Comparison of ENCODE assay signal across 30 cellular contexts in the genomic region with DNA sequence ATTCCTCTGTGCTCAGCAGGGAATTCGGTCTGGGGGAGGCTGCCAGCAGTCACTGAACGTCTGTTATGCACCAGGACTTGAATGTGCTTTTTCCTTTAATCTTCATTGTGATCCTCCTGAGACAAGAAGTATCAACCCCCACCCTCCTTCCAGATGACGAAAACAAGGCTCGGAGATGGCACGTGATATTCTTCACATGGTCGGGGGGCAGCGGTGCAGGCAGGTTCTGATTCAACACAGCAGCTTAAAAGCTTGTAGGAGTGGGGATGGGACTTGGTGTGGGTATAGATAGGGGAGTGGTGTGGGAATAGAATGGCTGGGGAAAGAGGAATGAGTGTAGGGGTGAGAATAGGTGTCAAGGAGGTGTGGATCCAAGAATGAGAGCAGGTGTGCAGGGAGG. TPM values are rescaled to one million over a fixed set of nuclear protein-coding genes. Genes with fewer than 3 reads are reported as not detected.
"Had no signal": no experiment of that assay in that cellular context is flagged by ENCODE, and none has a peak within 500 bp of the region (broad histone marks: within the 10 kb centered on the region; RNA-seq: fewer than 3 reads in every experiment).

No MANE protein-coding gene starts in this region.

- H3K4me3 ChIP-seq: adrenal gland, body of pancreas, coronary artery, dorsolateral prefrontal cortex, heart right ventricle, lung, mucosa of descending colon, smooth muscle cell, uterus had no signal

- H3K9me3 ChIP-seq: mucosa of descending colon, uterus had no signal

- H3K4me1 ChIP-seq: adrenal gland, body of pancreas, heart right ventricle, uterus had no signal

- DNase-seq: activated CD4-positive, alpha-beta T cell treated with anti-CD3 and anti-CD28 coated beads for 48 hours; activated CD4-positive, alpha-beta T cell treated with anti-CD3 and anti-CD28 coated beads, Interleukin-2, amount 50 U/mL, for 48 hours; activated CD8-positive, alpha-beta memory T cell treated with anti-CD3 and anti-CD28 coated beads for 24 hours; activated effector memory CD4-positive, alpha-beta T cell treated with anti-CD3 and anti-CD28 coated beads, Interleukin-2, amount 50 U/mL, for 16 hours; activated naive CD4-positive, alpha-beta T cell treated with anti-CD3 and anti-CD28 coated beads for 36 hours; activated naive CD8-positive, alpha-beta T cell treated with anti-CD3 and anti-CD28 coated beads for 36 hours; adrenal gland; body of pancreas; dorsolateral prefrontal cortex; effector memory CD8-positive, alpha-beta T cell; heart right ventricle; kidney glomerular epithelial cell; mesendoderm; mucosa of descending colon; stimulated activated CD4-positive, alpha-beta T cell treated with anti-CD3 and anti-CD28 coated beads, Interleukin-1b, Interleukin-23, amount 100 ng/mL, for 48 hours; stimulated activated CD4-positive, alpha-beta T cell treated with anti-CD3 and anti-CD28 coated beads, Interleukin-4, amount 100 ng/mL, for 4 hours; stimulated activated CD8-positive, alpha-beta memory T cell treated with anti-CD3 and anti-CD28 coated beads, Interleukin-4, amount 100 ng/mL, for 48 hours; stimulated activated naive CD8-positive, alpha-beta T cell treated with anti-CD3 and anti-CD28 coated beads, Interleukin-15, amount 100 ng/mL, for 72 hours; substantia nigra; T-helper 17 cell; T1000; uterus; WERI-Rb-1 had no signal

- H3K27ac ChIP-seq: adrenal gland, body of pancreas, coronary artery, heart right ventricle, uterus, WERI-Rb-1 had no signal

- H3K36me3 ChIP-seq: adrenal gland, heart right ventricle, uterus, WERI-Rb-1 had no signal

- H3K4me2 ChIP-seq: smooth muscle cell had no signal

RNA-seq across cellular contexts. Expression of gene NECAB2, which starts 6.4 kb away (rescaled TPM):
- total RNA-seq: activated naive CD4-positive, alpha-beta T cell treated with anti-CD3 and anti-CD28 coated beads for 36 hours; activated naive CD8-positive, alpha-beta T cell treated with anti-CD3 and anti-CD28 coated beads for 36 hours; activated T-helper 1 cell treated with anti-CD3 and anti-CD28 coated beads, Interleukin-12 subunit alpha, Interleukin-12 subunit beta, Interleukin-2, Interleukin-4 antibody, amounts not matched to agents 30 ng/mL and 10 ng/mL and 1 ng/mL, durations not matched to agents 14 hours and 24 hours and 36 hours; fibroblast of villous mesenchyme; myocyte; T-helper 17 cell had no signal

RNA-seq across cellular contexts. Expression of gene OSGIN1, which starts 21.4 kb away (rescaled TPM):
- total RNA-seq: cerebellum had no signal
